ENCODE assay signal across 8 cellular contexts in the genomic region with DNA sequence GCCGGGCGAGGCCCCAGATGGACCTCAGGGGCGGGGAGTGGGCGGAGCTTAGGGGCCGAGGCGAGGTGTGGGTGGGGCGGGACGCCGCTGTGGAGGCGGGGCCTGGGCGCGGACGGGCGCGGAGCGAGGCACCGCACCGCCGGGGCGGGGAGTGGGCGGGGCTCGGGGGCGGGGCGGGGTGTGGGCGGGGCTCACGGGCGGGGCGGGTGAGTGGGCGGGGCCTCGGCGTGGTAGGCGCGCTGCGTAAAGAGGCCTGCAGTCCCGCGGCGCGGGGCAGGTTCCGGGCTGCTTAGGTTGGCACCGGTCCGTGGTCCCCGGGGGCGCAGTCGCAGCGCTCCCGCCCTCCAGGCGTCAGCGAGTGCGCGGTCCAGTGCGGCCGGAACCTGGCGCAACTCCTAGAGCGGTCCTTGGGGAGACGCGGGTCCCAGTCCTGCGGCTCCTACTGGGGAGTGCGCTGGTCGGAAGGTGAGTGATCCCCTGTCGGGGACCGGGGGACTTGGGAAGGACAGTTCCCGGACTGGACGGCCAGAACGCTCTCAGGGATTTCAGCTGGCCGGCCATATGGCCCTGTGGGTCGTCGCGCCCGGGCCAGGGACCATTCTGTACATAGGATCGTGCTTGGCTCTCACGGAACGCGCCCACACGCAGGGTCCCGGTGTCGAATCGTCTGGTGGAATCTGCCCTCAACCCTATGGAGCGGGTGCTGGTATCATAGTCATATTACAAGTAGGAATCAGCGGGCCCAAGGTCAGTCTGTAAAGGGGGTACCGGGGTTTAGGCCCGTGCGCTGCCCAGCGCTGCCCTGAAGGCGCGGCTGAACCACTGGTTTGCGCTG. TPM values are rescaled to one million over a fixed set of nuclear protein-coding genes. Genes with fewer than 3 reads are reported as not detected.
A peak's percentile ranks its signal among the peaks of the same experiment; 100 is the strongest.
DNase-seq lines count a peak whose midpoint lies in the region; ATAC-seq lines count a peak whose summit lies in the region.

A gene with protein sequence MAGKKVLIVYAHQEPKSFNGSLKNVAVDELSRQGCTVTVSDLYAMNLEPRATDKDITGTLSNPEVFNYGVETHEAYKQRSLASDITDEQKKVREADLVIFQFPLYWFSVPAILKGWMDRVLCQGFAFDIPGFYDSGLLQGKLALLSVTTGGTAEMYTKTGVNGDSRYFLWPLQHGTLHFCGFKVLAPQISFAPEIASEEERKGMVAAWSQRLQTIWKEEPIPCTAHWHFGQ (plus strand): TSS at position 274 of the 835 bp plus-strand sequence. CDS start 6,659 bp downstream, outside the sequence.

- DNase-seq in A172 (ENCODE audit: low spot score), result no peak
- DNase-seq in NCI-H2171 treated with DMSO at 0.1 percent for 48 hours (lab: John Stamatoyannopoulos, UW), result peak; percentile 77
- DNase-seq in activated CD4-positive, CD25-positive, alpha-beta regulatory T cell (lab: John Stamatoyannopoulos, UW), result peak; percentile 87 to 93 (median 90)
- peak; percentile 80 for DNase-seq in central memory CD4-positive, alpha-beta T cell
- peak; percentile 96 for DNase-seq in islet precursor cell
- peak; percentile 91 for DNase-seq in stimulated activated CD4-positive, alpha-beta T cell treated with anti-CD3 and anti-CD28 coated beads, Interleukin-12 subunit alpha, Interleukin-12 subunit beta, amount 100 ng/mL, for 4 hours

- ATAC-seq in GM18520 (IDR thresholded peaks at IDR 0.05; ENCODE audit: unreplicated experiment) (peak; percentile 41), HG03064 (IDR thresholded peaks at IDR 0.05; ENCODE audit: low read depth, unreplicated experiment) (peak; percentile 62)

RNA-seq across cellular contexts. Expression of the gene that starts here (rescaled TPM):
- total RNA-seq in A172 (2014; rRNA removed; shearing (Covaris generic)), result 61.6 and 74.5 TPM in 2 replicates
